ENCODE assay signal across 26 cellular contexts in the genomic region with DNA sequence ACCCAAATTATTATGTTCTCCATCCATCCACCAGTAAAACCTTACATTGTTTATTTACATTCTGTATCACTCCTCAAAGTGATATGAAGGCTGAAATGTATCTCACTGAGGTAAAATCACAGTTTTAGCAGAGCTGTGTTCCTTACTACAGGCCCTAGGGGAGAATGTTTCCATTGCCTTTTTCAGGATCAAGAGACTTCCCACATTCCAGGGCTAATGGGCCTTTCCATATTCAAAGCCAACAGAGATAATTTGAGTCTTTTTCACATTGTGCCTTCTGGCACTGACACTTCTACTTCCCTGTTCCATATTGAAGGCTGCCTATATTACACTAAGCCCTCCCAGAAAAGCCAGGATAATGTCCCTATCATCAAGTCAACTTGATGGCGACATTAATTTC. TPM values are rescaled to one million over a fixed set of nuclear protein-coding genes. Genes with fewer than 3 reads are reported as not detected.
A peak's percentile ranks its signal among the peaks of the same experiment; 100 is the strongest.
DNase-seq lines count a peak whose midpoint lies in the region; ATAC-seq and TF ChIP-seq lines count a peak whose summit lies in the region.
"Had no signal": no experiment of that assay in that cellular context is flagged by ENCODE, and none has a peak within 500 bp of the region (broad histone marks: within the 10 kb centered on the region; RNA-seq: fewer than 3 reads in every experiment).

No MANE protein-coding gene starts in this region.

- peaks cover 41% of the 10 kb centered on the region for H3K4me1 Mint-ChIP-seq in MCF 10A (ENCODE audit: insufficient read depth, unreplicated experiment)
- H3K4me1 Mint-ChIP-seq: B cell; CD14-positive monocyte; CD8-positive, alpha-beta memory T cell had no signal

- no peak overlapping the region for H3K4me3 Mint-ChIP-seq in MCF 10A (ENCODE audit: unreplicated experiment)
- H3K4me3 Mint-ChIP-seq: B cell; CD14-positive monocyte; CD8-positive, alpha-beta memory T cell; HFFc6 had no signal

- no peaks in the 10 kb centered on the region for H3K27me3 ChIP-seq in breast epithelium
- no peaks in the 10 kb centered on the region for H3K27me3 ChIP-seq in RWPE2 (ENCODE audit: insufficient read depth, poor library complexity, severe bottlenecking)
- no peaks in the 10 kb centered on the region for H3K27me3 ChIP-seq in foreskin keratinocyte
- H3K27me3 ChIP-seq in BE2C = no peaks in the 10 kb centered on the region

- DNase-seq in MCF 10A (ENCODE audit: unreplicated experiment) = no peak
- DNase-seq in breast epithelium (ENCODE audit: low spot score in 2 of 2) = no peak
- DNase-seq in RWPE2 (ENCODE audit: low spot score) = no peak
- DNase-seq in foreskin keratinocyte = peak in 1 of 2 donors; percentile 20
- DNase-seq in BE2C = no peak
- DNase-seq in DMS79 treated with DMSO at 0.1 percent for 48 hours (lab: John Stamatoyannopoulos, UW) = no peak
- no peak for DNase-seq in NCI-H146 (lab: John Stamatoyannopoulos, UW)
- DNase-seq: CD8-positive, alpha-beta memory T cell; DMS 273 treated with DMSO at 0.1 percent for 48 hours; DND-41; GM23248; HFFc6; Kasumi-1; NCI-H1105 treated with DMSO at 0.1 percent for 48 hours; NCI-H2081; NCI-H2227 treated with DMSO at 0.1 percent for 48 hours; NCI-H526 treated with DMSO at 0.1 percent for 48 hours; SK-N-SH had no signal

- TF ChIP-seq POLR2A in breast epithelium (IDR thresholded peaks at IDR 0.05) = no peak

- no TSS peak for BruUV-seq in MCF 10A (replicated peaks; lab: Mats Ljungman, UMichigan)

- H3K9me3 Mint-ChIP-seq in MCF 10A (ENCODE audit: unreplicated experiment) = no peaks in the 10 kb centered on the region

- H3K4me1 ChIP-seq in breast epithelium (no peaks in the 10 kb centered on the region), RWPE2 (ENCODE audit: insufficient read depth, poor library complexity, severe bottlenecking) (peaks cover 29% of the 10 kb centered on the region), foreskin keratinocyte (peaks cover 41% of the 10 kb centered on the region), BE2C (no peaks in the 10 kb centered on the region)
- H3K4me1 ChIP-seq: HAP-1 had no signal

- H3K36me3 Mint-ChIP-seq in MCF 10A (ENCODE audit: insufficient read depth, unreplicated experiment) = no peaks in the 10 kb centered on the region
- H3K36me3 Mint-ChIP-seq: CD14-positive monocyte; CD8-positive, alpha-beta memory T cell had no signal

- H3K36me3 ChIP-seq in breast epithelium (no peaks in the 10 kb centered on the region), RWPE2 (ENCODE audit: low read depth) (no peaks in the 10 kb centered on the region), BE2C (no peaks in the 10 kb centered on the region)
- H3K36me3 ChIP-seq: HAP-1 had no signal

- intact Hi-C loops in MCF 10A (cut with micrococcal nuclease) = no loop called here
- intact Hi-C loops in breast epithelium (cut with DNase I; ENCODE audit: low total_unique reads) = no loop called here

- POLR2A ChIA-PET in MCF 10A (lab: Yijun Ruan, JAX) = interaction anchor here (1.1 to 1.3 kb wide), 2 partner anchors 12 to 14 kb away, joined by 3 to 5 read pairs; no protein-coding TSS in a partner anchor

- no peak overlapping the region for H3K27ac ChIP-seq in breast epithelium
- H3K27ac ChIP-seq in RWPE2 (ENCODE audit: poor library complexity, severe bottlenecking) = peak overlapping the region; percentile 84
- peak overlapping the region; percentile 95 for H3K27ac ChIP-seq in foreskin keratinocyte
- peak overlapping the region; percentile 25 for H3K27ac ChIP-seq in temporal lobe (ENCODE audit: low read depth, low read length)
- H3K27ac ChIP-seq: 22Rv1, GM23248 had no signal

- H3K27ac Mint-ChIP-seq in MCF 10A (ENCODE audit: low read depth, unreplicated experiment) = peak overlapping the region; percentile 82
- H3K27ac Mint-ChIP-seq: B cell; CD14-positive monocyte; CD8-positive, alpha-beta memory T cell; HFFc6 had no signal

- CTCF ChIA-PET in MCF 10A (lab: Yijun Ruan, JAX) = interaction anchor here (1.5 kb wide), 1 partner anchor 27 kb away, joined by 3 read pairs; no protein-coding TSS in a partner anchor

- H3K27me3 Mint-ChIP-seq in MCF 10A (ENCODE audit: insufficient read depth, unreplicated experiment) = no peaks in the 10 kb centered on the region
- H3K27me3 Mint-ChIP-seq: B cell; CD8-positive, alpha-beta memory T cell had no signal

- H3K9me3 ChIP-seq in breast epithelium = no peaks in the 10 kb centered on the region
- H3K9me3 ChIP-seq in RWPE2 (ENCODE audit: severe bottlenecking) = no peaks in the 10 kb centered on the region
- H3K9me3 ChIP-seq in BE2C = no peaks in the 10 kb centered on the region
- H3K9me3 ChIP-seq: HAP-1, SK-N-SH had no signal

- TF ChIP-seq CTCF in MCF 10A (IDR thresholded peaks at IDR 0.05; ENCODE audit: unreplicated experiment) = no peak
- no peak for TF ChIP-seq CTCF in breast epithelium (IDR thresholded peaks at IDR 0.05)
- no peak for TF ChIP-seq CTCF in RWPE2 (IDR thresholded peaks at IDR 0.05; ENCODE audit: poor library complexity, severe bottlenecking)
- no peak for TF ChIP-seq CTCF in foreskin keratinocyte (conservative IDR thresholded peaks at IDR 0.05)
- TF ChIP-seq CTCF in BE2C (IDR thresholded peaks at IDR 0.05; ENCODE audit: low read depth, low read length) = no peak

- H3K4me3 ChIP-seq in breast epithelium = no peak overlapping the region
- no peak overlapping the region for H3K4me3 ChIP-seq in RWPE2 (ENCODE audit: severe bottlenecking)
- no peak overlapping the region for H3K4me3 ChIP-seq in BE2C (ENCODE audit: low read depth, low read length)
- H3K4me3 ChIP-seq: GM23248, HAP-1 had no signal

- ATAC-seq in RWPE2 (ENCODE audit: low read depth) = no peak
- no peak for ATAC-seq in foreskin keratinocyte

RNA-seq across cellular contexts. Expression of a gene that starts 20.0 kb away (rescaled TPM):
- total RNA-seq in MCF 10A (2022) (0.82 TPM in 1 of 2 replicates, not detected in the other), breast epithelium (under 1 TPM in 2 of 3 donors, not detected in 1; 0.32 to 0.33 TPM), foreskin keratinocyte (22.3 and 34.2 TPM in 2 replicates), temporal lobe (27.0 TPM)
- 8.4 and 9.2 TPM in 2 replicates for polyA plus RNA-seq in foreskin keratinocyte
- not detected for polyA plus RNA-seq in BE2C (2012; ENCODE audit: insufficient read depth, insufficient read length, low read depth)
- total RNA-seq: CD8-positive, alpha-beta memory T cell; GM23248; HFFc6; M059J; NCI-H460; OCI-LY7 had no signal
- polyA plus RNA-seq: CD14-positive monocyte; CD8-positive, alpha-beta memory T cell; GM23248; SK-N-SH had no signal

Comparison
In these comparisons a context has a peak if more than half of its experiments do, and no peak if none do; other contexts are left out.
1. H3K27ac ChIP-seq: peak in RWPE2 (single experiment), foreskin keratinocyte (single experiment) and temporal lobe (single experiment); none in breast epithelium (0 of 2).
2. RNA of a gene that starts 20.0 kb away (total RNA-seq): 27.0 TPM in temporal lobe (single experiment) and 22.3 to 34.2 TPM in foreskin keratinocyte; 0.82 TPM in MCF 10A and 0.32 to 0.33 TPM in breast epithelium; every median in the first group is over 10 times any median in the second.